In the genomic region with DNA sequence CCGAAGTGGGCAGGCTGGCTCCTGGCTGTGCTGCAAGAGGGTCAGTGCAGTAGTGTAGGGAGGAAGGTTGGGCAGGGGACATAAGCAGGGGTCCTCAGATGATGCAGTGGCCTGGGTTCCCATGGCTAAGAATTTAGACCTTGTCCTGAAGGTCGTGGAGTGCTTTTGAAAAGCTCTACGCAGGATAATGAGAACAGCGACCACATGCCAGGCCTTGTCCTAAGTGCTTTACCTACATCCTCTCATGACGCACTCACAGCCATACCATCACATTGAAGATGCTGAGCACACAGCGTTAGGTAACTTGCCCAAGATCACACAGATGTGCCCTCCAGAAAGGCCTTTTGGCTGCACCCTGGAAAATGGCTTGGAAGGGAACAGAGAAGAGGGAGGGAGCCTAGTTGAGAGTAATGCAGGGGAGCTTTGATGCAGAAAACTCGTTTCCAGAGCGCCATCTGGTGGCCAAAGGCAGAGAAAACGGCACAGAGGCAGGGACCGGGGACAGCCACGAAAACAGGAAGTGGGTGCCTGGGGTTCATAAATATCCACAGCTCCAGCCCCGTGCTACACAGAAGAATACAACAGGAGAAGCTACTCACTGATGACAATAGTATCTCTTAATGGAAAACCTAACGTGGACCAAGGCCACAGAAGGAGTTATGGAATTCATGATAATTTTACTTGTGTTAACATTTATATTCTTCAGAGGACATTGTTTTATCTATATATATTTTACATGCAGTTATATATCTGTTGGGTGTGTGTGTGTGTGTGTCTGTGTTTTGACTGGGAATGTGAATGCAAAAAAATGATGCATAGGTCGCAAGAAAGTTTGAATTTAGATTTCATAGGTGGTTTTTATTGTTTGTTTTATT, we compare ENCODE assay signal across 8 cellular contexts. TPM values are rescaled to one million over a fixed set of nuclear protein-coding genes. Genes with fewer than 3 reads are reported as not detected.
DNase-seq lines count a peak whose midpoint lies in the region; ATAC-seq and TF ChIP-seq lines count a peak whose summit lies in the region.

No MANE protein-coding gene starts in this region.

- intact Hi-C loops in breast epithelium (cut with DNase I; ENCODE audit: low total_unique reads), result loop anchor here (10.0 kb wide), 1 partner anchor 266 kb away; no protein-coding TSS in a partner anchor

- H3K4me3 ChIP-seq in breast epithelium, result no peak overlapping the region
- H3K4me3 ChIP-seq in kidney epithelial cell (ENCODE audit: low read depth, low read length), result no peak overlapping the region

- TF ChIP-seq POLR2A in breast epithelium (IDR thresholded peaks at IDR 0.05), result no peak

- TF ChIP-seq CTCF in VCaP (conservative IDR thresholded peaks at IDR 0.05) (peak; percentile 85), breast epithelium (IDR thresholded peaks at IDR 0.05) (peak; percentile 74 to 93 (median 91)), kidney epithelial cell (IDR thresholded peaks at IDR 0.05; ENCODE audit: insufficient read depth, low read length, poor library complexity, severe bottlenecking) (peak; percentile 90)

- H3K36me3 ChIP-seq in breast epithelium, result no peaks in the 10 kb centered on the region
- no peaks in the 10 kb centered on the region for H3K36me3 ChIP-seq in kidney epithelial cell (ENCODE audit: control insufficient read depth, insufficient read depth, low read length)

- H3K9me3 ChIP-seq in breast epithelium, result no peaks in the 10 kb centered on the region

- H3K27me3 ChIP-seq in breast epithelium (no peaks in the 10 kb centered on the region), kidney epithelial cell (ENCODE audit: control insufficient read depth, insufficient read depth, low read length) (no peaks in the 10 kb centered on the region)

- DNase-seq in AG20443 (ENCODE audit: low spot score), result peak; percentile 91
- DNase-seq in NCI-H2171 (lab: John Stamatoyannopoulos, UW), result peak; percentile 24
- peak; percentile 86 to 90 for DNase-seq in breast epithelium (ENCODE audit: low spot score in 2 of 2)
- DNase-seq in kidney epithelial cell (ENCODE audit: low read depth), result peak; percentile 34
- DNase-seq in stimulated activated CD4-positive, alpha-beta T cell treated with anti-CD3 and anti-CD28 coated beads, Interleukin-2, amount 100 ng/mL, for 4 hours (ENCODE audit: low read depth), result peak; percentile 79

- peak; percentile 82 for ATAC-seq in GM18873 (IDR thresholded peaks at IDR 0.05; ENCODE audit: low FRiP score, unreplicated experiment)
- peak; percentile 66 for ATAC-seq in HG03108 (IDR thresholded peaks at IDR 0.05; ENCODE audit: unreplicated experiment)

- peak overlapping the region; percentile 33; the same call in 1 of the 2 replicates for H3K27ac ChIP-seq in VCaP
- peak overlapping the region in 1 of 2 donors; percentile 34 for H3K27ac ChIP-seq in breast epithelium

- H3K4me1 ChIP-seq in breast epithelium, result no peaks in the 10 kb centered on the region

RNA-seq across cellular contexts. Expression of a gene that starts 2.7 kb away (rescaled TPM):
- total RNA-seq in breast epithelium (1 to 10 TPM; 1.8 to 5.6 (median 3.5) TPM), kidney epithelial cell (not detected in 2 replicates)

RNA-seq across cellular contexts. Expression of a gene that starts 8.2 kb away (rescaled TPM):
- total RNA-seq in breast epithelium (10 to 100 TPM; 43.9 to 80.2 (median 60.6) TPM), kidney epithelial cell (68.8 and 95.9 TPM in 2 replicates)

RNA-seq across cellular contexts. Expression of a gene that starts 37.0 kb away (rescaled TPM):
- total RNA-seq in breast epithelium (10 to 100 TPM; 74.6 to 95.1 (median 76.7) TPM), kidney epithelial cell (62.3 and 74.1 TPM in 2 replicates)

RNA-seq across cellular contexts. Expression of a gene that starts 52.1 kb away (rescaled TPM):
- total RNA-seq in breast epithelium (10 to 100 TPM; 32.6 to 46.4 (median 38.3) TPM), kidney epithelial cell (102 and 164 TPM in 2 replicates)

Comparison
In these comparisons a context has a peak if more than half of its experiments do, and no peak if none do; other contexts are left out.
1. DNase-seq: peak in every context shown above with its lines; median percentile 91 in AG20443; 88 in breast epithelium; 79 in stimulated activated CD4-positive, alpha-beta T cell treated with anti-CD3 and anti-CD28 coated beads, Interleukin-2, amount 100 ng/mL, for 4 hours; 34 in kidney epithelial cell; 24 in NCI-H2171.